8 cellular contexts compared by ENCODE assay signal in the genomic region with DNA sequence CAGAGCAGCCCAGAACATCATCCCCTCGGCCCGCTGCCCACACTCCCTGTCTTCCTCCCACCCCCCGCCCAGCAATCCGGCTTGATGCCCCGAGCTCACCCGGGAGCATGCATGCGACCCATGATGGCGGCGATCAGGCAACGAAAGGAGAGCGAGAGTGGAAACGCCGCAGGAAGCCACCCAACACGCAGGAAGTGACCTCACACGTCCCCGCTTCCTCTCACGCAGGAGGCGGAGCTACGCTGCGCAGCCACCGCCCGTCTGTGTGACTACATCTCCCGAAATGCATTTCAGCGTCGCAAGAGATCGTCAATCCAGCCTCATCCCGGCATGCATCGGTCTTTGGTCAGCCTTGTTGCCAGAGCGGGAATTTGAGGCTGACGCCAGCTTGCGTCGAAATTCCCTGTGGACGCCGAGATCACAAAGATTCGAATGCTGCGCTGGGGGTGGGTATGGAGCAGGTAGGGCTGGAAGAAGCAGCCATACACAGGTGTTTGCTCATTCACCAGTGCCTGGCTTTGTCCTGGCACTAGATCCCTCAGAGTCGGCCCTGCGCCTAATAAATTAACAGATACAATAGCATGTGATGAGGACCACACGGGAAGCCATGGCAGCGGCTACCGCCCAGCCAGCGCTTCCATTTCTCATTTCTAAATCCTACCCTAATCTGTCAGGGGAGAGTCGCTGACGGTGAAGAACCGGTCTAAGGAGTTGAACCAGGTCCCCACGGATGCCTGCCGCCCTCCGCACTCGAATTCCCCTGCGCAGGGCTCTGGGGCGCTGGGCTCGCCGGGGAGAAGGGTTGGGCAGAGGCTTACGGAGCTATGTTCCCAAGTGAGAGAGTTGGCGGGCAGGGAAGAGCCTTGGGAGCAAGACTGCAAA. TPM values are rescaled to one million over a fixed set of nuclear protein-coding genes. Genes with fewer than 3 reads are reported as not detected.
A peak's percentile ranks its signal among the peaks of the same experiment; 100 is the strongest.
DNase-seq lines count a peak whose midpoint lies in the region; TF ChIP-seq lines count a peak whose summit lies in the region.

TSS of gene RPS13 (minus strand) at position 148 of the 882 bp plus-strand sequence. CDS start at position 122, 26 bp downstream.

- H3K27ac Mint-ChIP-seq in nephron, result peak within 1 kb of the TSS; percentile 87 to 98 (median 91)
- peak within 1 kb of the TSS; percentile 94 for H3K27ac Mint-ChIP-seq in stimulated activated naive CD8-positive, alpha-beta T cell treated with anti-CD3 and anti-CD28 coated beads, Interleukin-15, Interleukin-2, amounts not matched to agents 100 ng/mL and 50 ng/mL, for 24 hours

- H3K27me3 ChIP-seq in H7 (ENCODE audit: control insufficient read depth, insufficient read depth, low read length), result no peaks in the 10 kb centered on the region

- H3K27me3 Mint-ChIP-seq in nephron (ENCODE audit: low read depth), result no peaks in the 10 kb centered on the region
- H3K27me3 Mint-ChIP-seq in stimulated activated naive CD8-positive, alpha-beta T cell treated with anti-CD3 and anti-CD28 coated beads, Interleukin-15, Interleukin-2, amounts not matched to agents 100 ng/mL and 50 ng/mL, for 24 hours, result no peaks in the 10 kb centered on the region

- peak; percentile 99 for DNase-seq in ELF-1 (ENCODE audit: low read depth, low spot score)
- peak; percentile 93 for DNase-seq in H7
- DNase-seq in M059J (ENCODE audit: low read depth), result peak; percentile 99
- DNase-seq in SHP77 (lab: John Stamatoyannopoulos, UW), result peak; percentile 84 to 88
- DNase-seq in activated effector memory CD4-positive, alpha-beta T cell treated with Interleukin-2 at 50 U/mL for 16 hours, result peak; percentile 93
- peak; percentile 99 for DNase-seq in fibroblast of the aortic adventitia (ENCODE audit: low read depth)

- no peaks in the 10 kb centered on the region for H3K9me3 Mint-ChIP-seq in nephron
- H3K9me3 Mint-ChIP-seq in stimulated activated naive CD8-positive, alpha-beta T cell treated with anti-CD3 and anti-CD28 coated beads, Interleukin-15, Interleukin-2, amounts not matched to agents 100 ng/mL and 50 ng/mL, for 24 hours, result no peaks in the 10 kb centered on the region

- H3K4me3 Mint-ChIP-seq in nephron, result peak within 1 kb of the TSS; percentile 98 to 99 (median 98)
- peak within 1 kb of the TSS; percentile 95 for H3K4me3 Mint-ChIP-seq in stimulated activated naive CD8-positive, alpha-beta T cell treated with anti-CD3 and anti-CD28 coated beads, Interleukin-15, Interleukin-2, amounts not matched to agents 100 ng/mL and 50 ng/mL, for 24 hours

- H3K4me3 ChIP-seq in H7 (ENCODE audit: insufficient read depth, low read depth, low read length) (peak within 1 kb of the TSS; percentile 100), fibroblast of the aortic adventitia (ENCODE audit: low read depth, low read length) (peak within 1 kb of the TSS; percentile 99)

- peaks cover 27% of the 10 kb centered on the region for H3K36me3 Mint-ChIP-seq in nephron (ENCODE audit: low read depth)
- H3K36me3 Mint-ChIP-seq in stimulated activated naive CD8-positive, alpha-beta T cell treated with anti-CD3 and anti-CD28 coated beads, Interleukin-15, Interleukin-2, amounts not matched to agents 100 ng/mL and 50 ng/mL, for 24 hours (ENCODE audit: low read depth), result peaks cover 57% of the 10 kb centered on the region

- peaks cover 20% of the 10 kb centered on the region for H3K36me3 ChIP-seq in H7 (replicated peaks; ENCODE audit: control insufficient read depth, insufficient read depth, low read length)

- peaks cover 18% of the 10 kb centered on the region for H3K4me1 Mint-ChIP-seq in nephron
- peaks cover 34% of the 10 kb centered on the region for H3K4me1 Mint-ChIP-seq in stimulated activated naive CD8-positive, alpha-beta T cell treated with anti-CD3 and anti-CD28 coated beads, Interleukin-15, Interleukin-2, amounts not matched to agents 100 ng/mL and 50 ng/mL, for 24 hours (ENCODE audit: low read depth)

- no peak for TF ChIP-seq CTCF in fibroblast of the aortic adventitia (IDR thresholded peaks at IDR 0.05; ENCODE audit: insufficient read depth, low read length)
- no peak for TF ChIP-seq CTCF in nephron (IDR thresholded peaks at IDR 0.05; ENCODE audit: unreplicated experiment in 3 of 3)

RNA-seq across cellular contexts. Expression of gene RPS13, which starts in this region (rescaled TPM):
- total RNA-seq in H7 (2014; rRNA removed; shearing (Covaris generic)), result 1,394 and 1,544 TPM in 2 replicates
- 1,685 and 1,818 TPM in 2 replicates for total RNA-seq in M059J (2014; rRNA removed; shearing (Covaris generic))
- 695 and 1,615 TPM in 2 replicates for total RNA-seq in fibroblast of the aortic adventitia (ENCODE audit: low replicate concordance)

Comparison
In these comparisons a context has a peak if more than half of its experiments do, and no peak if none do; other contexts are left out.
1. Peak in every context shown above with its lines: DNase-seq and H3K4me3 ChIP-seq.